ENCODE assay signal across 17 cellular contexts in genomic region chrX:40063555-40063954, GRCh38. TPM values are rescaled to one million over a fixed set of nuclear protein-coding genes. Genes with fewer than 3 reads are reported as not detected.
A peak's percentile ranks its signal among the peaks of the same experiment; 100 is the strongest.
DNase-seq lines count a peak whose midpoint lies in the region; ATAC-seq and TF ChIP-seq lines count a peak whose summit lies in the region.
"Had no signal": no experiment of that assay in that cellular context is flagged by ENCODE, and none has a peak within 500 bp of the region (broad histone marks: within the 10 kb centered on the region; RNA-seq: fewer than 3 reads in every experiment).

No MANE protein-coding gene starts in this region.

- CTCF ChIA-PET in WTC11 (lab: Charles Lee): interaction anchor here (0.5 to 0.6 kb wide), 2 partner anchors 34 to 53 kb away, joined by 3 to 4 read pairs; partner anchors contain the start of gene BCOR

- POLR2A ChIA-PET in WTC11 (lab: Charles Lee): no interaction called here

- intact Hi-C loops in sciatic nerve (cut with DNase I): no loop called here
- intact Hi-C loops in activated T-helper 1 cell treated with anti-CD3 and anti-CD28 coated beads, Interleukin-12 subunit alpha, Interleukin-12 subunit beta, Interleukin-2, Interleukin-4 antibody, amounts not matched to agents 30 ng/mL and 10 ng/mL and 1 ng/mL, durations not matched to agents 14 hours and 24 hours and 36 hours (cut with micrococcal nuclease): no loop called here

- H3K4me1 Mint-ChIP-seq in activated T-cell treated with anti-CD3 and anti-CD28 coated beads, Interleukin-2, amount 50 U/mL, for 24 hours (ENCODE audit: low read depth): peaks cover 57% of the 10 kb centered on the region
- peaks cover 55% of the 10 kb centered on the region for H3K4me1 Mint-ChIP-seq in WTC11
- H3K4me1 Mint-ChIP-seq in activated T-helper 1 cell treated with anti-CD3 and anti-CD28 coated beads, Interleukin-12 subunit alpha, Interleukin-12 subunit beta, Interleukin-2, Interleukin-4 antibody, amounts not matched to agents 30 ng/mL and 10 ng/mL and 1 ng/mL, durations not matched to agents 14 hours and 24 hours and 36 hours (ENCODE audit: low read depth): peaks cover 44% of the 10 kb centered on the region

- no peak for TF ChIP-seq CTCF in WTC11 (IDR thresholded peaks at IDR 0.05)

- H3K4me3 Mint-ChIP-seq in activated T-cell treated with anti-CD3 and anti-CD28 coated beads, Interleukin-2, amount 50 U/mL, for 24 hours: no peak overlapping the region
- H3K4me3 Mint-ChIP-seq in WTC11: no peak overlapping the region
- no peak overlapping the region for H3K4me3 Mint-ChIP-seq in activated T-helper 1 cell treated with anti-CD3 and anti-CD28 coated beads, Interleukin-12 subunit alpha, Interleukin-12 subunit beta, Interleukin-2, Interleukin-4 antibody, amounts not matched to agents 30 ng/mL and 10 ng/mL and 1 ng/mL, durations not matched to agents 14 hours and 24 hours and 36 hours
- H3K4me3 Mint-ChIP-seq: activated T-cell treated with anti-CD3 and anti-CD28 coated beads, Interleukin-2, amount 50 U/mL, for 4 hours had no signal

- peaks cover 33% of the 10 kb centered on the region for H3K27me3 Mint-ChIP-seq in activated T-cell treated with anti-CD3 and anti-CD28 coated beads, Interleukin-2, amount 50 U/mL, for 24 hours
- no peaks in the 10 kb centered on the region for H3K27me3 Mint-ChIP-seq in WTC11 (ENCODE audit: low read depth)
- H3K27me3 Mint-ChIP-seq in activated T-helper 1 cell treated with anti-CD3 and anti-CD28 coated beads, Interleukin-12 subunit alpha, Interleukin-12 subunit beta, Interleukin-2, Interleukin-4 antibody, amounts not matched to agents 30 ng/mL and 10 ng/mL and 1 ng/mL, durations not matched to agents 14 hours and 24 hours and 36 hours (ENCODE audit: insufficient read depth): no peaks in the 10 kb centered on the region

- DNase-seq in activated T-cell treated with anti-CD3 and anti-CD28 coated beads, Interleukin-2, amount 50 U/mL, for 24 hours: no peak
- no peak for DNase-seq in activated T-cell treated with anti-CD3 and anti-CD28 coated beads, Interleukin-2, amount 50 U/mL, for 1 hour
- DNase-seq in DMS53 treated with DMSO at 0.1 percent for 48 hours (lab: John Stamatoyannopoulos, UW; ENCODE audit: unreplicated experiment) (peak; percentile 57), WTC11 (ENCODE audit: low spot score) (no peak), sciatic nerve (ENCODE audit: low spot score) (peak; percentile 38)
- DNase-seq in activated T-helper 1 cell treated with anti-CD3 and anti-CD28 coated beads, Interleukin-12 subunit alpha, Interleukin-12 subunit beta, Interleukin-2, Interleukin-4 antibody, amounts not matched to agents 30 ng/mL and 10 ng/mL and 1 ng/mL, durations not matched to agents 14 hours and 24 hours and 36 hours (ENCODE audit: low spot score): no peak
- DNase-seq: activated T-cell treated with anti-CD3 and anti-CD28 coated beads, Interleukin-2, amount 50 U/mL, for 4 hours; NCI-H1048; NCI-H2227 treated with DMSO at 0.1 percent for 48 hours; PC-3; psoas muscle; SHP77; small intestine; stimulated activated CD4-positive, alpha-beta T cell treated with anti-CD3 and anti-CD28 coated beads, Interleukin-4, amount 100 ng/mL, for 1 hour; SW 1271 had no signal

- no peaks in the 10 kb centered on the region for H3K9me3 Mint-ChIP-seq in activated T-cell treated with anti-CD3 and anti-CD28 coated beads, Interleukin-2, amount 50 U/mL, for 24 hours
- H3K9me3 Mint-ChIP-seq in WTC11: no peaks in the 10 kb centered on the region
- H3K9me3 Mint-ChIP-seq in activated T-helper 1 cell treated with anti-CD3 and anti-CD28 coated beads, Interleukin-12 subunit alpha, Interleukin-12 subunit beta, Interleukin-2, Interleukin-4 antibody, amounts not matched to agents 30 ng/mL and 10 ng/mL and 1 ng/mL, durations not matched to agents 14 hours and 24 hours and 36 hours: no peaks in the 10 kb centered on the region
- H3K9me3 Mint-ChIP-seq: activated T-cell treated with anti-CD3 and anti-CD28 coated beads, Interleukin-2, amount 50 U/mL, for 4 hours had no signal

- peaks cover 87% of the 10 kb centered on the region for H3K36me3 Mint-ChIP-seq in activated T-cell treated with anti-CD3 and anti-CD28 coated beads, Interleukin-2, amount 50 U/mL, for 24 hours (ENCODE audit: low read depth)
- peaks cover 58% of the 10 kb centered on the region for H3K36me3 Mint-ChIP-seq in WTC11
- H3K36me3 Mint-ChIP-seq in activated T-helper 1 cell treated with anti-CD3 and anti-CD28 coated beads, Interleukin-12 subunit alpha, Interleukin-12 subunit beta, Interleukin-2, Interleukin-4 antibody, amounts not matched to agents 30 ng/mL and 10 ng/mL and 1 ng/mL, durations not matched to agents 14 hours and 24 hours and 36 hours (ENCODE audit: low read depth): peaks cover 43% of the 10 kb centered on the region

- H3K27ac Mint-ChIP-seq in activated T-cell treated with anti-CD3 and anti-CD28 coated beads, Interleukin-2, amount 50 U/mL, for 24 hours: peak overlapping the region; percentile 57
- H3K27ac Mint-ChIP-seq in WTC11: peak overlapping the region; percentile 76; the same call in 1 of the 2 replicates
- H3K27ac Mint-ChIP-seq in activated T-helper 1 cell treated with anti-CD3 and anti-CD28 coated beads, Interleukin-12 subunit alpha, Interleukin-12 subunit beta, Interleukin-2, Interleukin-4 antibody, amounts not matched to agents 30 ng/mL and 10 ng/mL and 1 ng/mL, durations not matched to agents 14 hours and 24 hours and 36 hours: no peak overlapping the region

- no peak for ATAC-seq in WTC11
- ATAC-seq in sciatic nerve: no peak
- no peak for ATAC-seq in HG02884 (IDR thresholded peaks at IDR 0.05; ENCODE audit: unreplicated experiment)
- no peak for ATAC-seq in GM18511 (IDR thresholded peaks at IDR 0.05; ENCODE audit: unreplicated experiment)
- ATAC-seq: activated T-cell treated with anti-CD3 and anti-CD28 coated beads, Interleukin-2, amount 50 U/mL, for 4 hours; PC-3; psoas muscle had no signal

TF ChIP-seq in WTC11, 78 proteins besides CTCF, POLR2A, EP300 and RAD21 (continues in another document):
- TF ChIP-seq CBFB (CRISPR knock-in tag; IDR thresholded peaks at IDR 0.05; ENCODE audit: low read depth): no peak
- no peak for TF ChIP-seq TP53 (CRISPR knock-in tag; IDR thresholded peaks at IDR 0.05)
- TF ChIP-seq SOX15 (CRISPR knock-in tag; IDR thresholded peaks at IDR 0.05): no peak
- TF ChIP-seq, protein P1, sequence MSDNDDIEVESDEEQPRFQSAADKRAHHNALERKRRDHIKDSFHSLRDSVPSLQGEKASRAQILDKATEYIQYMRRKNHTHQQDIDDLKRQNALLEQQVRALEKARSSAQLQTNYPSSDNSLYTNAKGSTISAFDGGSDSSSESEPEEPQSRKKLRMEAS (CRISPR knock-in tag; IDR thresholded peaks at IDR 0.05): no peak
- TF ChIP-seq, protein P2, sequence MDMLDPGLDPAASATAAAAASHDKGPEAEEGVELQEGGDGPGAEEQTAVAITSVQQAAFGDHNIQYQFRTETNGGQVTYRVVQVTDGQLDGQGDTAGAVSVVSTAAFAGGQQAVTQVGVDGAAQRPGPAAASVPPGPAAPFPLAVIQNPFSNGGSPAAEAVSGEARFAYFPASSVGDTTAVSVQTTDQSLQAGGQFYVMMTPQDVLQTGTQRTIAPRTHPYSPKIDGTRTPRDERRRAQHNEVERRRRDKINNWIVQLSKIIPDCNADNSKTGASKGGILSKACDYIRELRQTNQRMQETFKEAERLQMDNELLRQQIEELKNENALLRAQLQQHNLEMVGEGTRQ (CRISPR knock-in tag; IDR thresholded peaks at IDR 0.05): no peak
- TF ChIP-seq ZNF121 (CRISPR knock-in tag; IDR thresholded peaks at IDR 0.05): no peak
- TF ChIP-seq TEAD4 (CRISPR knock-in tag; IDR thresholded peaks at IDR 0.05): no peak
- no peak for TF ChIP-seq ZNF423 (CRISPR knock-in tag; IDR thresholded peaks at IDR 0.05)
- no peak for TF ChIP-seq ZNF263 (CRISPR knock-in tag; IDR thresholded peaks at IDR 0.05; ENCODE audit: low read depth)
- TF ChIP-seq ZNF396 (CRISPR knock-in tag; IDR thresholded peaks at IDR 0.05; ENCODE audit: borderline replicate concordance): no peak
- no peak for TF ChIP-seq GRHL2 (CRISPR knock-in tag; IDR thresholded peaks at IDR 0.05; ENCODE audit: insufficient replicate concordance, severe bottlenecking)
- TF ChIP-seq, protein P3, sequence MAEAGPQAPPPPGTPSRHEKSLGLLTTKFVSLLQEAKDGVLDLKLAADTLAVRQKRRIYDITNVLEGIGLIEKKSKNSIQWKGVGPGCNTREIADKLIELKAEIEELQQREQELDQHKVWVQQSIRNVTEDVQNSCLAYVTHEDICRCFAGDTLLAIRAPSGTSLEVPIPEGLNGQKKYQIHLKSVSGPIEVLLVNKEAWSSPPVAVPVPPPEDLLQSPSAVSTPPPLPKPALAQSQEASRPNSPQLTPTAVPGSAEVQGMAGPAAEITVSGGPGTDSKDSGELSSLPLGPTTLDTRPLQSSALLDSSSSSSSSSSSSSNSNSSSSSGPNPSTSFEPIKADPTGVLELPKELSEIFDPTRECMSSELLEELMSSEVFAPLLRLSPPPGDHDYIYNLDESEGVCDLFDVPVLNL (CRISPR knock-in tag; IDR thresholded peaks at IDR 0.05; ENCODE audit: borderline replicate concordance, low read depth): no peak
- TF ChIP-seq SP1 (CRISPR knock-in tag; conservative IDR thresholded peaks at IDR 0.05): no peak
- TF ChIP-seq NFYB (CRISPR knock-in tag; conservative IDR thresholded peaks at IDR 0.05; ENCODE audit: low read depth): no peak
- no peak for TF ChIP-seq NFATC4 (CRISPR knock-in tag; IDR thresholded peaks at IDR 0.05)
- TF ChIP-seq, protein P4, sequence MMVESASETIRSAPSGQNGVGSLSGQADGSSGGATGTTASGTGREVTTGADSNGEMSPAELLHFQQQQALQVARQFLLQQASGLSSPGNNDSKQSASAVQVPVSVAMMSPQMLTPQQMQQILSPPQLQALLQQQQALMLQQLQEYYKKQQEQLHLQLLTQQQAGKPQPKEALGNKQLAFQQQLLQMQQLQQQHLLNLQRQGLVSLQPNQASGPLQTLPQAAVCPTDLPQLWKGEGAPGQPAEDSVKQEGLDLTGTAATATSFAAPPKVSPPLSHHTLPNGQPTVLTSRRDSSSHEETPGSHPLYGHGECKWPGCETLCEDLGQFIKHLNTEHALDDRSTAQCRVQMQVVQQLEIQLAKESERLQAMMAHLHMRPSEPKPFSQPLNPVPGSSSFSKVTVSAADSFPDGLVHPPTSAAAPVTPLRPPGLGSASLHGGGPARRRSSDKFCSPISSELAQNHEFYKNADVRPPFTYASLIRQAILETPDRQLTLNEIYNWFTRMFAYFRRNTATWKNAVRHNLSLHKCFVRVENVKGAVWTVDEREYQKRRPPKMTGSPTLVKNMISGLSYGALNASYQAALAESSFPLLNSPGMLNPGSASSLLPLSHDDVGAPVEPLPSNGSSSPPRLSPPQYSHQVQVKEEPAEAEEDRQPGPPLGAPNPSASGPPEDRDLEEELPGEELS (CRISPR knock-in tag; IDR thresholded peaks at IDR 0.05): no peak

RNA-seq across cellular contexts. Expression of gene BCOR, which starts 34.2 kb away (rescaled TPM):
- total RNA-seq in WTC11 (2021) (41.1 to 44.5 TPM (median 43.1 TPM) in 3 replicates), sciatic nerve (42.0 TPM)
- total RNA-seq in activated T-helper 1 cell treated with anti-CD3 and anti-CD28 coated beads, Interleukin-12 subunit alpha, Interleukin-12 subunit beta, Interleukin-2, Interleukin-4 antibody, amounts not matched to agents 30 ng/mL and 10 ng/mL and 1 ng/mL, durations not matched to agents 14 hours and 24 hours and 36 hours: 65.2 and 72.0 TPM in 2 replicates

Comparison
In these comparisons a context has a peak if more than half of its experiments do, and no peak if none do; other contexts are left out.
1. DNase-seq: peak in DMS53 treated with DMSO at 0.1 percent for 48 hours (single experiment) and sciatic nerve (single experiment); none in activated T-cell treated with anti-CD3 and anti-CD28 coated beads, Interleukin-2, amount 50 U/mL, for 24 hours (single experiment), activated T-cell treated with anti-CD3 and anti-CD28 coated beads, Interleukin-2, amount 50 U/mL, for 1 hour (single experiment), WTC11 (single experiment) and activated T-helper 1 cell treated with anti-CD3 and anti-CD28 coated beads, Interleukin-12 subunit alpha, Interleukin-12 subunit beta, Interleukin-2, Interleukin-4 antibody, amounts not matched to agents 30 ng/mL and 10 ng/mL and 1 ng/mL, durations not matched to agents 14 hours and 24 hours and 36 hours (single experiment).